Comparison of ENCODE assay signal across 13 cellular contexts in the genomic region with DNA sequence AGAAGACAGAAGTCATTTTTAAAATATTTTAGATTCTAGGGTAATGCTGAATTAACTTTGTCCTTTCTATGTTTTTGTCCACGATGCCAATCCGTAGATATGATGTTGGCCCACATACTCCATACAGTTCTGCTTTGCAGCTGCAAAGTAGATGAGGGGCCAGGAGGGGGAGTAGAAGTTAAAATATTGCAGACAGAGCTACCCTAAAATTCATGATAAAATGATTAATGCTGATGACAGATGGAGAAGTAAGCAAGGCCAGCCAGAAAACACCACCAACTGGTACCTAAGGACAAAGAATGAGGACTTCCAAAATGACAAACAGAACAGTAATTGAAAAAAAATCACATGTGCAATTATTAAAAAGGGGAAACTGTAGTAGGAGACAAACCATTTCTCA.
A peak's percentile ranks its signal among the peaks of the same experiment; 100 is the strongest.
DNase-seq lines count a peak whose midpoint lies in the region; ATAC-seq and TF ChIP-seq lines count a peak whose summit lies in the region.
"Had no signal": no experiment of that assay in that cellular context is flagged by ENCODE, and none has a peak within 500 bp of the region (broad histone marks: within the 10 kb centered on the region; RNA-seq: fewer than 3 reads in every experiment).

No MANE protein-coding gene starts in this region.

- H3K27me3 Mint-ChIP-seq in H9 (ENCODE audit: low read depth) (no peaks in the 10 kb centered on the region), neural progenitor cell (ENCODE audit: insufficient read depth, low read depth) (no peaks in the 10 kb centered on the region)

- H3K4me2 ChIP-seq in H9 (ENCODE audit: insufficient read depth, insufficient read length, low read length) (no peak overlapping the region), neural progenitor cell (no peak overlapping the region)

- no peak for ATAC-seq in GM19328 (IDR thresholded peaks at IDR 0.05; ENCODE audit: unreplicated experiment)
- ATAC-seq: Panc1, right cardiac atrium had no signal

- H3K4me3 ChIP-seq in brain microvascular endothelial cell (ENCODE audit: low read depth, low read length) = no peak overlapping the region
- no peak overlapping the region for H3K4me3 ChIP-seq in neural progenitor cell
- H3K4me3 ChIP-seq: adrenal gland had no signal

- H3F3A ChIP-seq in neural progenitor cell (ENCODE audit: low read depth) = no peaks in the 10 kb centered on the region

- H3K79me2 ChIP-seq in H9 (ENCODE audit: insufficient read depth, low read length) (no peaks in the 10 kb centered on the region), neural progenitor cell (ENCODE audit: low read depth) (no peaks in the 10 kb centered on the region)

- H3K27ac Mint-ChIP-seq in H9 = no peak overlapping the region
- H3K27ac Mint-ChIP-seq in neural progenitor cell = no peak overlapping the region

- no peak overlapping the region for H2BK20ac ChIP-seq in H9 (ENCODE audit: low read depth, low read length, poor library complexity, severe bottlenecking)

- H3K36me3 ChIP-seq in brain microvascular endothelial cell (replicated peaks) (no peaks in the 10 kb centered on the region), neural progenitor cell (no peaks in the 10 kb centered on the region)
- H3K36me3 ChIP-seq: adrenal gland had no signal

- in situ Hi-C loops in brain microvascular endothelial cell (cut with HindIII; ENCODE audit: low pct_ligation_motif_present, low sequenced_read_pairs) (no loop called here), KBM-7 (cut with MboI; ENCODE audit: low pct_unique_long_range_greater_than_20kb, low sequenced_read_pairs) (no loop called here)

- H3K4me1 Mint-ChIP-seq in H9 (peaks cover 8 to 9% of the 10 kb centered on the region in 2 experiments), neural progenitor cell (peaks cover 10% of the 10 kb centered on the region)

- H4K20me1 ChIP-seq in H9 (ENCODE audit: control insufficient read depth, insufficient read depth, insufficient read length) (no peaks in the 10 kb centered on the region), neural progenitor cell (ENCODE audit: low read depth) (no peaks in the 10 kb centered on the region)

- no peak overlapping the region for H3K14ac ChIP-seq in H9 (ENCODE audit: insufficient read depth, low read length)

- no CpG with 5 or more reads among the region's 2 CpGs for WGBS in H9 (ENCODE audit: extremely low coverage, insufficient read length, low lambda C conversion rate)

- peak; percentile 50 for TF ChIP-seq CTCF in H9 (conservative IDR thresholded peaks at IDR 0.05)
- TF ChIP-seq CTCF in brain microvascular endothelial cell (IDR thresholded peaks at IDR 0.05; ENCODE audit: low read depth, low read length, missing control alignments) = peak; percentile 77
- peak; percentile 51 for TF ChIP-seq CTCF in neural progenitor cell (IDR thresholded peaks at IDR 0.05)

- H4K91ac ChIP-seq in H9 (ENCODE audit: insufficient read length, low read depth, low read length) = no peak overlapping the region

- H3K79me1 ChIP-seq in H9 (ENCODE audit: insufficient read depth, low read depth, low read length, poor library complexity, severe bottlenecking) = no peaks in the 10 kb centered on the region

- H2BK15ac ChIP-seq in H9 (ENCODE audit: low read depth, low read length) = no peak overlapping the region

- H3K27ac ChIP-seq in H9 (ENCODE audit: insufficient read length, low read depth, low read length) (no peak overlapping the region), brain microvascular endothelial cell (no peak overlapping the region), neural progenitor cell (no peak overlapping the region)
- H3K27ac ChIP-seq: adrenal gland had no signal

- no peak overlapping the region for H2BK120ac ChIP-seq in H9 (ENCODE audit: low read depth, low read length, poor library complexity, severe bottlenecking)

- no peak overlapping the region for H4K8ac ChIP-seq in H9 (replicated peaks; ENCODE audit: insufficient read length, low read depth, low read length)

- no peak overlapping the region for H3T11ph ChIP-seq in H9 (ENCODE audit: low read length)

- H3K9ac ChIP-seq in H9 (ENCODE audit: extremely low read depth, insufficient read length, low read length) (no peak overlapping the region), neural progenitor cell (no peak overlapping the region)

- H3K4me1 ChIP-seq in H9 (ENCODE audit: insufficient read depth, low read length) (no peaks in the 10 kb centered on the region), neural progenitor cell (peaks cover 3% of the 10 kb centered on the region)
- H3K4me1 ChIP-seq: adrenal gland had no signal

- H3K4me3 Mint-ChIP-seq in H9 (no peak overlapping the region), neural progenitor cell (no peak overlapping the region)

- no peak for DNase-seq in H9
- peak; percentile 82 for DNase-seq in NCI-H446 treated with DMSO at 0.1 percent for 48 hours (lab: John Stamatoyannopoulos, UW)
- peak; percentile 18 for DNase-seq in brain microvascular endothelial cell
- DNase-seq in neural progenitor cell (ENCODE audit: low spot score) = no peak
- DNase-seq in NCI-H2227 treated with DMSO at 0.1 percent for 48 hours (lab: John Stamatoyannopoulos, UW) = no peak
- no peak for DNase-seq in KBM-7
- DNase-seq: activated CD8-positive, alpha-beta memory T cell treated with anti-CD3 and anti-CD28 coated beads, Interleukin-2, amount 50 U/mL, for 4 hours; adrenal gland; DMS79; NCI-H1417 treated with DMSO at 0.1 percent for 48 hours; right cardiac atrium had no signal

- no peak overlapping the region for H3K18ac ChIP-seq in H9 (ENCODE audit: insufficient read length, low read depth, low read length)

- no peak overlapping the region for H2BK5ac ChIP-seq in H9 (ENCODE audit: insufficient read length, low read length)

- no peak overlapping the region for H2AK5ac ChIP-seq in H9 (ENCODE audit: insufficient read length, low read length)

- H3K4ac ChIP-seq in H9 (ENCODE audit: low read depth, low read length) = no peak overlapping the region

- H3K9me3 ChIP-seq in H9 (ENCODE audit: control insufficient read depth, low read depth, low read length) (no peaks in the 10 kb centered on the region), neural progenitor cell (ENCODE audit: low read depth) (no peaks in the 10 kb centered on the region)
- H3K9me3 ChIP-seq: adrenal gland had no signal

- no peaks in the 10 kb centered on the region for H3K23me2 ChIP-seq in H9 (ENCODE audit: insufficient read length, low read depth, low read length, poor library complexity, severe bottlenecking)

- H4K5ac ChIP-seq in H9 (ENCODE audit: insufficient read length, low read depth, low read length) = no peak overlapping the region

- no peak overlapping the region for H3K56ac ChIP-seq in H9 (ENCODE audit: insufficient read length, low read depth, low read length)

- no peak overlapping the region for H3K23ac ChIP-seq in H9 (ENCODE audit: insufficient read length, low read depth, low read length)

- H2BK12ac ChIP-seq in H9 (ENCODE audit: insufficient read length, low read depth, low read length) = no peak overlapping the region

- H2AFZ ChIP-seq in H9 (ENCODE audit: low read length) (no peak overlapping the region), neural progenitor cell (replicated peaks) (no peak overlapping the region)

- H3K9me3 Mint-ChIP-seq in H9 (no peaks in the 10 kb centered on the region; a peak in 1 of 5 replicates), neural progenitor cell (peaks cover 3% of the 10 kb centered on the region)

- no peaks in the 10 kb centered on the region; a peak in 1 of 7 replicates for H3K36me3 Mint-ChIP-seq in H9 (ENCODE audit: insufficient read depth in 1 of 3, low read depth in 3 of 3)
- no peaks in the 10 kb centered on the region for H3K36me3 Mint-ChIP-seq in neural progenitor cell

- H3K27me3 ChIP-seq in H9 (ENCODE audit: insufficient read depth, low read length) (no peaks in the 10 kb centered on the region), brain microvascular endothelial cell (replicated peaks) (no peaks in the 10 kb centered on the region), neural progenitor cell (no peaks in the 10 kb centered on the region)
- H3K27me3 ChIP-seq: adrenal gland had no signal

Comparison
In these comparisons a context has a peak if more than half of its experiments do, and no peak if none do; other contexts are left out.
1. DNase-seq: peak in NCI-H446 treated with DMSO at 0.1 percent for 48 hours (single experiment) and brain microvascular endothelial cell (single experiment); none in H9 (single experiment), neural progenitor cell (single experiment), NCI-H2227 treated with DMSO at 0.1 percent for 48 hours (single experiment) and KBM-7 (single experiment).
2. Peak in every context shown above with its lines, with median percentiles within 50 percentile points of each other: CTCF ChIP-seq.